28 cellular contexts compared by ENCODE assay signal in the genomic region with DNA sequence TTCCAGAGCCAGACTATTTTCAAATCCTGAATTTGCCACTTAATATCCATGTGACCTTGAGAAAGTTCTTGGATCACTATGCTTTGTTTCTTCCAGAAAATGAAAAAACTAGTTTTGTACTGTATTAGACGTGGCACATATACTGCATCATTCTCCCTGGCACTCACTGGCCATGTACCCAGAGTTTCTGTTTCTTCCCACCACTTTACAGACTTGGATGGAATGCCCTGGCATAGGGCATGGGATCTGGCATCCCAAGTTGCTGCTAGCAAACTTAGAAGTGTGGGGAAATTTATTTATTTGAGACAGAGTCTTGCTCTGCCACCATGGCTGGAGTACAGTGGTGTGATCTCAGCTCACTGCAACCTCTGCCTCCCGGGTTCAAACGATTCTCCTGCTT. TPM values are rescaled to one million over a fixed set of nuclear protein-coding genes. Genes with fewer than 3 reads are reported as not detected.
DNase-seq lines count a peak whose midpoint lies in the region; ATAC-seq and TF ChIP-seq lines count a peak whose summit lies in the region.
"Had no signal": no experiment of that assay in that cellular context is flagged by ENCODE, and none has a peak within 500 bp of the region (broad histone marks: within the 10 kb centered on the region; RNA-seq: fewer than 3 reads in every experiment).

No MANE protein-coding gene starts in this region.

- DNase-seq in right atrium auricular region (ENCODE audit: low spot score) = peak; percentile 11
- DNase-seq in left ventricle myocardium superior = no peak
- DNase-seq in osteocyte (ENCODE audit: extremely low spot score, unreplicated experiment) = peak; percentile 13
- DNase-seq in type B pancreatic cell (ENCODE audit: extremely low spot score, unreplicated experiment) = peak; percentile 15
- no peak for DNase-seq in nucleus accumbens (lab: John Stamatoyannopoulos, UW)
- no peak for DNase-seq in AML-193 (lab: John Stamatoyannopoulos, UW)
- DNase-seq: BE2C; C1 segment of cervical spinal cord; CD4-positive, alpha-beta memory T cell; CD4-positive, CD25-positive, alpha-beta regulatory T cell; CD8-positive, alpha-beta memory T cell; COR-L47; DMS 273 treated with DMSO at 0.1 percent for 48 hours; DMS153; DMS53; DMS79; DND-41; EL; GDM1 had no signal

- H3K27me3 ChIP-seq in right atrium auricular region = no peaks in the 10 kb centered on the region
- H3K27me3 ChIP-seq: BE2C, BLaER1 had no signal

- no peak overlapping the region for H3K27ac ChIP-seq in right atrium auricular region
- H3K27ac ChIP-seq: 22Rv1, A549, BLaER1 had no signal

- H3K36me3 Mint-ChIP-seq in osteocyte (ENCODE audit: unreplicated experiment) (no peaks in the 10 kb centered on the region), type B pancreatic cell (no peaks in the 10 kb centered on the region)
- H3K36me3 Mint-ChIP-seq in activated T-helper 17 cell treated with anti-CD3 and anti-CD28 coated beads, Interleukin-2, amount 50 U/mL, for 72 hours (ENCODE audit: low read depth) = no peaks in the 10 kb centered on the region
- H3K36me3 Mint-ChIP-seq: CD14-positive monocyte; CD4-positive, alpha-beta memory T cell; CD4-positive, CD25-positive, alpha-beta regulatory T cell; CD8-positive, alpha-beta memory T cell had no signal

- H3K4me3 ChIP-seq in right atrium auricular region = no peak overlapping the region
- H3K4me3 ChIP-seq: A549, BLaER1, GM12878 had no signal

- H3K4me3 Mint-ChIP-seq in osteocyte (ENCODE audit: unreplicated experiment) = no peak overlapping the region
- H3K4me3 Mint-ChIP-seq in type B pancreatic cell = no peak overlapping the region
- H3K4me3 Mint-ChIP-seq in activated T-helper 17 cell treated with anti-CD3 and anti-CD28 coated beads, Interleukin-2, amount 50 U/mL, for 72 hours = no peak overlapping the region
- H3K4me3 Mint-ChIP-seq: CD14-positive monocyte; CD4-positive, alpha-beta memory T cell; CD4-positive, CD25-positive, alpha-beta regulatory T cell; CD8-positive, alpha-beta memory T cell had no signal

- no peak for ATAC-seq in left ventricle myocardium superior
- no peak for ATAC-seq in activated T-helper 17 cell treated with anti-CD3 and anti-CD28 coated beads, Interleukin-2, amount 50 U/mL, for 72 hours (replicated peaks)
- ATAC-seq: A549, GM12878 had no signal

- no peaks in the 10 kb centered on the region for H3K9me3 Mint-ChIP-seq in osteocyte (ENCODE audit: unreplicated experiment)
- H3K9me3 Mint-ChIP-seq in type B pancreatic cell = no peaks in the 10 kb centered on the region
- no peaks in the 10 kb centered on the region for H3K9me3 Mint-ChIP-seq in activated T-helper 17 cell treated with anti-CD3 and anti-CD28 coated beads, Interleukin-2, amount 50 U/mL, for 72 hours
- H3K9me3 Mint-ChIP-seq: CD4-positive, alpha-beta memory T cell; CD8-positive, alpha-beta memory T cell had no signal

- no peaks in the 10 kb centered on the region for H3K9me3 ChIP-seq in right atrium auricular region
- H3K9me3 ChIP-seq: A549, BE2C, BLaER1 had no signal

- no peaks in the 10 kb centered on the region for H3K4me1 ChIP-seq in right atrium auricular region
- H3K4me1 ChIP-seq: A549, BE2C had no signal

- H3K4me1 Mint-ChIP-seq in osteocyte (ENCODE audit: unreplicated experiment) (no peaks in the 10 kb centered on the region), type B pancreatic cell (ENCODE audit: unreplicated experiment) (no peaks in the 10 kb centered on the region)
- H3K4me1 Mint-ChIP-seq in activated T-helper 17 cell treated with anti-CD3 and anti-CD28 coated beads, Interleukin-2, amount 50 U/mL, for 72 hours = peaks cover 4% of the 10 kb centered on the region
- H3K4me1 Mint-ChIP-seq: CD14-positive monocyte; CD4-positive, CD25-positive, alpha-beta regulatory T cell; CD8-positive, alpha-beta memory T cell had no signal

- no peak for TF ChIP-seq CTCF in right atrium auricular region (IDR thresholded peaks at IDR 0.05)
- TF ChIP-seq CTCF in osteocyte (IDR thresholded peaks at IDR 0.05) = no peak
- no peak for TF ChIP-seq CTCF in type B pancreatic cell (conservative IDR thresholded peaks at IDR 0.05)

- H3K27ac Mint-ChIP-seq in osteocyte (ENCODE audit: unreplicated experiment) = no peak overlapping the region
- H3K27ac Mint-ChIP-seq in type B pancreatic cell = no peak overlapping the region
- H3K27ac Mint-ChIP-seq in activated T-helper 17 cell treated with anti-CD3 and anti-CD28 coated beads, Interleukin-2, amount 50 U/mL, for 72 hours = no peak overlapping the region
- H3K27ac Mint-ChIP-seq: CD14-positive monocyte; CD4-positive, alpha-beta memory T cell; CD4-positive, CD25-positive, alpha-beta regulatory T cell; CD8-positive, alpha-beta memory T cell had no signal

- H3K27me3 Mint-ChIP-seq in osteocyte (ENCODE audit: unreplicated experiment) = peaks cover 35% of the 10 kb centered on the region
- H3K27me3 Mint-ChIP-seq in type B pancreatic cell = peaks cover 28% of the 10 kb centered on the region
- peaks cover 37% of the 10 kb centered on the region for H3K27me3 Mint-ChIP-seq in activated T-helper 17 cell treated with anti-CD3 and anti-CD28 coated beads, Interleukin-2, amount 50 U/mL, for 72 hours

- H3K36me3 ChIP-seq in right atrium auricular region = no peaks in the 10 kb centered on the region
- H3K36me3 ChIP-seq: BE2C, BLaER1 had no signal

- intact Hi-C loops in left ventricle myocardium superior (cut with micrococcal nuclease) = no loop called here

RNA-seq across cellular contexts. Expression of a gene that starts 10.0 kb away (rescaled TPM):
- not detected for total RNA-seq in right atrium auricular region
- not detected for total RNA-seq in left ventricle myocardium superior
- total RNA-seq in osteocyte = not detected in 2 replicates
- total RNA-seq in type B pancreatic cell (ENCODE audit: low replicate concordance) = not detected in 2 replicates
- not detected for total RNA-seq in activated T-helper 17 cell treated with anti-CD3 and anti-CD28 coated beads, Interleukin-2, amount 50 U/mL, for 72 hours
- total RNA-seq: A172; CD4-positive, alpha-beta memory T cell; CD4-positive, CD25-positive, alpha-beta regulatory T cell; CD8-positive, alpha-beta memory T cell; Daoy; G401; GM12878 had no signal

RNA-seq across cellular contexts. Expression of a gene that starts 12.8 kb away (rescaled TPM):
- total RNA-seq in right atrium auricular region = not detected
- total RNA-seq in left ventricle myocardium superior = not detected
- total RNA-seq in osteocyte = not detected in 2 replicates
- not detected in 2 replicates for total RNA-seq in type B pancreatic cell (ENCODE audit: low replicate concordance)
- not detected for total RNA-seq in activated T-helper 17 cell treated with anti-CD3 and anti-CD28 coated beads, Interleukin-2, amount 50 U/mL, for 72 hours
- total RNA-seq: A172; CD4-positive, alpha-beta memory T cell; CD4-positive, CD25-positive, alpha-beta regulatory T cell; CD8-positive, alpha-beta memory T cell; Daoy; G401; GM12878 had no signal

Comparison
In these comparisons a context has a peak if more than half of its experiments do, and no peak if none do; other contexts are left out.
1. DNase-seq: peak in right atrium auricular region (single experiment), osteocyte (single experiment) and type B pancreatic cell (single experiment); none in left ventricle myocardium superior (single experiment), nucleus accumbens (0 of 56) and AML-193 (0 of 2).